Comparison of ENCODE assay signal across 9 cellular contexts in the genomic region with DNA sequence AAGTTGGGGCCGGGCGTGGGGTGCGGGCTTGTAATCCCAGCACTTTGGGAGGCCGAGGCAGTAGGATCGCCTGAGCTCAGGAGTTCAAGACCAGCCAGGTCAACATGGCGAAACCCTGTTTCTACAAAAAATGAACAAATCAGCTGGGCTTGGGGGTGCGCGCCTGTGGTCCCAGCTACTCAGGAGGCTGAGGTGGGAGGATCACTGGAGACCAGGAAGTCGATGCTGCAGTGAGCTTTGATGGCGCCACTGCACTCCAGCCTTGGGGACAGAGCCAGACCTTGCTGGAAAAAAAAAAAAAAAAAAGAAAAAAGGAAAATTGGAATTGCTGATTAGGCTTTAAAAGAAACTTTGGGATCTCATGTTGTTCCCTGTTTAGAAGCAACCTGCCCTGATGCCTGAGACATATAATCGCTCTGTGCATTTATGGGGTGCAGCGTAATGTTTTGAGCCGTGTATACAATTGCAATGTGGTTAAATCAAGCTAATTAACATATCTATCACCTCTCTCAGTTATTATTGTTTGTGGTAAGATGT. TPM values are rescaled to one million over a fixed set of nuclear protein-coding genes. Genes with fewer than 3 reads are reported as not detected.
DNase-seq lines count a peak whose midpoint lies in the region; TF ChIP-seq lines count a peak whose summit lies in the region.
"Had no signal": no experiment of that assay in that cellular context is flagged by ENCODE, and none has a peak within 500 bp of the region (broad histone marks: within the 10 kb centered on the region; RNA-seq: fewer than 3 reads in every experiment).

No MANE protein-coding gene starts in this region.

- TF ChIP-seq EP300 in stomach (IDR thresholded peaks at IDR 0.05), result no peak

- peak overlapping the region; percentile 85 for H3K4me3 Mint-ChIP-seq in T-helper 2 cell treated with Interferon-gamma antibody and Interleukin-4, amounts not matched to agents 5 μg/mL and 100 μg/mL, for 36 hours

- WGBS in adrenal gland, 4 donors, result 45 to 55% (median 49%) methylated on average over 11 to 13 of the region's 13 CpGs
- 52 to 63% (median 56%) methylated on average over 13 of the region's 13 CpGs for WGBS in stomach, 5 donors

- TF ChIP-seq POLR2A in adrenal gland (IDR thresholded peaks at IDR 0.05), result no peak
- no peak for TF ChIP-seq POLR2A in stomach (IDR thresholded peaks at IDR 0.05)

- H3K36me3 ChIP-seq in adrenal gland (replicated peaks in 1 of 2) (no peaks in the 10 kb centered on the region), kidney epithelial cell (ENCODE audit: control insufficient read depth, insufficient read depth, low read length) (no peaks in the 10 kb centered on the region), stomach (peaks cover 0 to 12% (median 1%) of the 10 kb centered on the region in 4 donors)

- peak overlapping the region; percentile 35 to 95 (median 91) for H3K27ac ChIP-seq in adrenal gland
- peak overlapping the region; percentile 75 to 92 (median 88) for H3K27ac ChIP-seq in stomach
- H3K27ac ChIP-seq: C4-2B had no signal

- H3K9me3 ChIP-seq in adrenal gland (replicated peaks in 1 of 3) (no peaks in the 10 kb centered on the region), stomach (no peaks in the 10 kb centered on the region)

- H3K4me3 ChIP-seq in adrenal gland, result peak overlapping the region in 2 of 4 donors; percentile 41 to 48
- peak overlapping the region; percentile 42 for H3K4me3 ChIP-seq in kidney epithelial cell (ENCODE audit: low read depth, low read length)
- H3K4me3 ChIP-seq in stomach, result peak overlapping the region; percentile 49 to 63 (median 54)

- peaks cover 40% of the 10 kb centered on the region for H3K27me3 Mint-ChIP-seq in T-helper 2 cell treated with Interferon-gamma antibody and Interleukin-4, amounts not matched to agents 5 μg/mL and 100 μg/mL, for 36 hours (ENCODE audit: low read depth)

- peak overlapping the region; percentile 82 for H3K27ac Mint-ChIP-seq in T-helper 2 cell treated with Interferon-gamma antibody and Interleukin-4, amounts not matched to agents 5 μg/mL and 100 μg/mL, for 36 hours

- TF ChIP-seq CTCF in adrenal gland (IDR thresholded peaks at IDR 0.05) (no peak), kidney epithelial cell (IDR thresholded peaks at IDR 0.05; ENCODE audit: insufficient read depth, low read length, poor library complexity, severe bottlenecking) (no peak), stomach (IDR thresholded peaks at IDR 0.05) (no peak)

- no peaks in the 10 kb centered on the region for H3K27me3 ChIP-seq in adrenal gland
- no peaks in the 10 kb centered on the region for H3K27me3 ChIP-seq in kidney epithelial cell (ENCODE audit: control insufficient read depth, insufficient read depth, low read length)
- H3K27me3 ChIP-seq in stomach, result peaks cover 0 to 7% (median 0%) of the 10 kb centered on the region in 3 donors

- peaks cover 12% of the 10 kb centered on the region for H3K4me1 Mint-ChIP-seq in T-helper 2 cell treated with Interferon-gamma antibody and Interleukin-4, amounts not matched to agents 5 μg/mL and 100 μg/mL, for 36 hours (ENCODE audit: low read depth)

- peaks cover 9% of the 10 kb centered on the region for H3K36me3 Mint-ChIP-seq in T-helper 2 cell treated with Interferon-gamma antibody and Interleukin-4, amounts not matched to agents 5 μg/mL and 100 μg/mL, for 36 hours (ENCODE audit: low read depth)

- DNase-seq in T-helper 2 cell treated with Interferon-gamma antibody and Interleukin-4, amounts not matched to agents 5 μg/mL and 100 μg/mL, for 36 hours (ENCODE audit: low spot score), result no peak
- no peak for DNase-seq in T-helper 2 cell
- peak in 1 of 7 donors; percentile 23 for DNase-seq in adrenal gland
- no peak for DNase-seq in kidney epithelial cell (ENCODE audit: low read depth)
- no peak for DNase-seq in stomach
- DNase-seq in GM19240 (ENCODE audit: insufficient read length, low spot score), result no peak
- no peak for DNase-seq in stimulated activated CD4-positive, alpha-beta T cell treated with anti-CD3 and anti-CD28 coated beads, Interleukin-4, amount 100 ng/mL, for 1 hour
- no peak for DNase-seq in kidney tubule cell (ENCODE audit: low spot score)

- intact Hi-C loops in adrenal gland (cut with DNase I) (no loop called here), stomach (cut with DNase I; ENCODE audit: low total_unique reads) (no loop called here)

- H3K4me1 ChIP-seq in adrenal gland (replicated peaks in 1 of 2), result peaks cover 0 to 7% of the 10 kb centered on the region in 2 donors
- peaks cover 8 to 24% (median 14%) of the 10 kb centered on the region in 4 donors for H3K4me1 ChIP-seq in stomach

- H3K9me3 Mint-ChIP-seq in T-helper 2 cell treated with Interferon-gamma antibody and Interleukin-4, amounts not matched to agents 5 μg/mL and 100 μg/mL, for 36 hours, result peaks cover 3% of the 10 kb centered on the region

RNA-seq across cellular contexts. Expression of a gene that starts 0.8 kb away (rescaled TPM):
- total RNA-seq in adrenal gland (10 to 100 TPM in 1 of 8 donors, 1 to 10 TPM in 6, under 1 TPM in 1; 0.97 to 13.5 (median 4.0) TPM), kidney epithelial cell (1.9 and 5.6 TPM in 2 replicates), stomach (10 to 100 TPM in 1 of 5 donors, 1 to 10 TPM in 3, not detected in 1; 2.3 to 16.7 (median 5.2) TPM)
- polyA plus RNA-seq in adrenal gland (1 to 10 TPM in 2 of 3 donors, under 1 TPM in 1; 0.95 to 3.0 (median 1.2) TPM), stomach (1 to 10 TPM in 2 of 3 donors, not detected in 1; 1.9 to 2.1 TPM)
